11 cellular contexts compared by ENCODE assay signal in genomic region chr10:26566525-26567348, GRCh38.
DNase-seq lines count a peak whose midpoint lies in the region; ATAC-seq and TF ChIP-seq lines count a peak whose summit lies in the region.
"Had no signal": no experiment of that assay in that cellular context is flagged by ENCODE, and none has a peak within 500 bp of the region (broad histone marks: within the 10 kb centered on the region; RNA-seq: fewer than 3 reads in every experiment).

No MANE protein-coding gene starts in this region.

- no peak overlapping the region for H3K9ac ChIP-seq in Karpas-422 (ENCODE audit: low read length)

- no peak for ATAC-seq in GM19467 (IDR thresholded peaks at IDR 0.05; ENCODE audit: unreplicated experiment)

- peaks cover 38% of the 10 kb centered on the region for H3K27me3 Mint-ChIP-seq in progenitor cell of endocrine pancreas
- H3K27me3 Mint-ChIP-seq in activated T-helper 1 cell treated with anti-CD3 and anti-CD28 coated beads, Interleukin-12 subunit alpha, Interleukin-12 subunit beta, Interleukin-2, Interleukin-4 antibody, amounts not matched to agents 30 ng/mL and 10 ng/mL and 1 ng/mL, durations not matched to agents 14 hours and 24 hours and 36 hours (ENCODE audit: insufficient read depth): no peaks in the 10 kb centered on the region

- no peak for TF ChIP-seq CTCF in right atrium auricular region (IDR thresholded peaks at IDR 0.05)
- no peak for TF ChIP-seq CTCF in progenitor cell of endocrine pancreas (IDR thresholded peaks at IDR 0.05; ENCODE audit: unreplicated experiment)

- H4K20me1 ChIP-seq in Karpas-422 (ENCODE audit: insufficient read depth, low read depth, low read length): no peaks in the 10 kb centered on the region

- H3K9me3 ChIP-seq in SJCRH30 (replicated peaks) (0 out of 2 replicates have a peak, but pooled peaks cover 2% of the 10 kb centered on the region), right atrium auricular region (peaks cover 0 to 9% of the 10 kb centered on the region in 2 donors), Karpas-422 (ENCODE audit: low read length) (peaks cover 4% of the 10 kb centered on the region; the same call in 1 of the 2 replicates)

- no peak overlapping the region for H3K4me2 ChIP-seq in Karpas-422 (ENCODE audit: low read depth, low read length, poor library complexity, severe bottlenecking)
- H3K4me2 ChIP-seq: PC-9 had no signal

- H3K36me3 ChIP-seq in SJCRH30: no peaks in the 10 kb centered on the region
- no peaks in the 10 kb centered on the region for H3K36me3 ChIP-seq in right atrium auricular region
- peaks cover 79% of the 10 kb centered on the region for H3K36me3 ChIP-seq in Karpas-422 (ENCODE audit: insufficient read depth, low read length)

- H3K27ac Mint-ChIP-seq in progenitor cell of endocrine pancreas: no peak overlapping the region
- H3K27ac Mint-ChIP-seq in activated T-helper 1 cell treated with anti-CD3 and anti-CD28 coated beads, Interleukin-12 subunit alpha, Interleukin-12 subunit beta, Interleukin-2, Interleukin-4 antibody, amounts not matched to agents 30 ng/mL and 10 ng/mL and 1 ng/mL, durations not matched to agents 14 hours and 24 hours and 36 hours: no peak overlapping the region

- intact Hi-C loops in activated T-helper 1 cell treated with anti-CD3 and anti-CD28 coated beads, Interleukin-12 subunit alpha, Interleukin-12 subunit beta, Interleukin-2, Interleukin-4 antibody, amounts not matched to agents 30 ng/mL and 10 ng/mL and 1 ng/mL, durations not matched to agents 14 hours and 24 hours and 36 hours (cut with micrococcal nuclease): no loop called here

- no peaks in the 10 kb centered on the region for H3K4me1 ChIP-seq in SJCRH30
- peaks cover 0 to 5% of the 10 kb centered on the region in 2 donors for H3K4me1 ChIP-seq in right atrium auricular region
- H3K4me1 ChIP-seq in Karpas-422 (ENCODE audit: low read length): no peaks in the 10 kb centered on the region

- H3K9me2 ChIP-seq in Karpas-422 (replicated peaks; ENCODE audit: insufficient read depth, low read length): no peaks in the 10 kb centered on the region

- peak overlapping the region; percentile 73 for H3K4me3 Mint-ChIP-seq in progenitor cell of endocrine pancreas (ENCODE audit: low read depth)
- H3K4me3 Mint-ChIP-seq in activated T-helper 1 cell treated with anti-CD3 and anti-CD28 coated beads, Interleukin-12 subunit alpha, Interleukin-12 subunit beta, Interleukin-2, Interleukin-4 antibody, amounts not matched to agents 30 ng/mL and 10 ng/mL and 1 ng/mL, durations not matched to agents 14 hours and 24 hours and 36 hours: no peak overlapping the region
- H3K4me3 Mint-ChIP-seq: immature natural killer cell had no signal

- H3K9me3 Mint-ChIP-seq in progenitor cell of endocrine pancreas (ENCODE audit: low read depth): peaks cover 11% of the 10 kb centered on the region
- H3K9me3 Mint-ChIP-seq in activated T-helper 1 cell treated with anti-CD3 and anti-CD28 coated beads, Interleukin-12 subunit alpha, Interleukin-12 subunit beta, Interleukin-2, Interleukin-4 antibody, amounts not matched to agents 30 ng/mL and 10 ng/mL and 1 ng/mL, durations not matched to agents 14 hours and 24 hours and 36 hours: peaks cover 3% of the 10 kb centered on the region
- H3K9me3 Mint-ChIP-seq: immature natural killer cell had no signal

- H3K4me3 ChIP-seq in SJCRH30: peak overlapping the region; percentile 38
- peak overlapping the region; percentile 27 to 48 for H3K4me3 ChIP-seq in right atrium auricular region
- H3K4me3 ChIP-seq in Karpas-422 (ENCODE audit: low read length): no peak overlapping the region
- H3K4me3 ChIP-seq: PC-9 had no signal

- DNase-seq in Daoy (ENCODE audit: low read depth) (peak; percentile 51), SJCRH30 (peak; percentile 24 to 27), right atrium auricular region (ENCODE audit: low spot score) (no peak), progenitor cell of endocrine pancreas (ENCODE audit: low spot score, unreplicated experiment) (peak; percentile 28), Karpas-422 (no peak), NCI-H2029 treated with DMSO at 0.1 percent for 48 hours (lab: John Stamatoyannopoulos, UW) (no peak)
- no peak for DNase-seq in activated T-helper 1 cell treated with anti-CD3 and anti-CD28 coated beads, Interleukin-12 subunit alpha, Interleukin-12 subunit beta, Interleukin-2, Interleukin-4 antibody, amounts not matched to agents 30 ng/mL and 10 ng/mL and 1 ng/mL, durations not matched to agents 14 hours and 24 hours and 36 hours (ENCODE audit: low spot score)
- DNase-seq: activated CD4-positive, alpha-beta T cell treated with anti-CD3 and anti-CD28 coated beads for 48 hours; immature natural killer cell; PC-9 had no signal

- H3K27ac ChIP-seq in SJCRH30 (no peak overlapping the region), right atrium auricular region (no peak overlapping the region), Karpas-422 (ENCODE audit: low read length) (no peak overlapping the region)
- H3K27ac ChIP-seq: PC-9 had no signal

- H3K79me2 ChIP-seq in Karpas-422 (ENCODE audit: low read length): no peaks in the 10 kb centered on the region; the same call in 1 of the 2 replicates

- H3K27me3 ChIP-seq in SJCRH30: peaks cover 14% of the 10 kb centered on the region; the same call in 1 of the 2 replicates
- H3K27me3 ChIP-seq in right atrium auricular region: no peaks in the 10 kb centered on the region
- no peaks in the 10 kb centered on the region for H3K27me3 ChIP-seq in Karpas-422 (ENCODE audit: low read length)

- H2AFZ ChIP-seq in Karpas-422 (ENCODE audit: low read length): no peak overlapping the region
- H2AFZ ChIP-seq: PC-9 had no signal

- H3K4me1 Mint-ChIP-seq in progenitor cell of endocrine pancreas (ENCODE audit: low read depth): no peaks in the 10 kb centered on the region
- no peaks in the 10 kb centered on the region for H3K4me1 Mint-ChIP-seq in activated T-helper 1 cell treated with anti-CD3 and anti-CD28 coated beads, Interleukin-12 subunit alpha, Interleukin-12 subunit beta, Interleukin-2, Interleukin-4 antibody, amounts not matched to agents 30 ng/mL and 10 ng/mL and 1 ng/mL, durations not matched to agents 14 hours and 24 hours and 36 hours (ENCODE audit: low read depth)

- H3K36me3 Mint-ChIP-seq in progenitor cell of endocrine pancreas (ENCODE audit: insufficient read depth): peaks cover 2% of the 10 kb centered on the region
- H3K36me3 Mint-ChIP-seq in activated T-helper 1 cell treated with anti-CD3 and anti-CD28 coated beads, Interleukin-12 subunit alpha, Interleukin-12 subunit beta, Interleukin-2, Interleukin-4 antibody, amounts not matched to agents 30 ng/mL and 10 ng/mL and 1 ng/mL, durations not matched to agents 14 hours and 24 hours and 36 hours (ENCODE audit: low read depth): peaks cover 47% of the 10 kb centered on the region

Comparison
In these comparisons a context has a peak if more than half of its experiments do, and no peak if none do; other contexts are left out.
1. DNase-seq: peak in Daoy (single experiment), SJCRH30 (2 of 2) and progenitor cell of endocrine pancreas (single experiment); none in right atrium auricular region (single experiment), Karpas-422 (single experiment), NCI-H2029 treated with DMSO at 0.1 percent for 48 hours (single experiment) and activated T-helper 1 cell treated with anti-CD3 and anti-CD28 coated beads, Interleukin-12 subunit alpha, Interleukin-12 subunit beta, Interleukin-2, Interleukin-4 antibody, amounts not matched to agents 30 ng/mL and 10 ng/mL and 1 ng/mL, durations not matched to agents 14 hours and 24 hours and 36 hours (single experiment).